8 cellular contexts compared by ENCODE assay signal in genomic region chr12:104740668-104741067, GRCh38.
A peak's percentile ranks its signal among the peaks of the same experiment; 100 is the strongest.
DNase-seq lines count a peak whose midpoint lies in the region; ATAC-seq and TF ChIP-seq lines count a peak whose summit lies in the region.

No MANE protein-coding gene starts in this region.

- peak; percentile 42 for TF ChIP-seq POLR2A in GM19193 (IDR thresholded peaks at IDR 0.05; ENCODE audit: extremely low read depth, insufficient read depth, insufficient read length)

- H3K4me3 Mint-ChIP-seq in activated naive CD8-positive, alpha-beta T cell treated with anti-CD3 and anti-CD28 coated beads, Interleukin-2, amount 10 ng/mL, durations not matched to agents 7 days and 5 days, result peak overlapping the region; percentile 77
- peak overlapping the region; percentile 29 for H3K4me3 Mint-ChIP-seq in stimulated activated naive CD8-positive, alpha-beta T cell treated with anti-CD3 and anti-CD28 coated beads, Interleukin-15, Interleukin-2, amounts not matched to agents 100 ng/mL and 50 ng/mL, for 24 hours

- POLR2A ChIA-PET in activated naive CD8-positive, alpha-beta T cell treated with anti-CD3 and anti-CD28 coated beads, Interleukin-2, amount 10 ng/mL, durations not matched to agents 7 days and 5 days (lab: Charles Lee), result interaction anchor here (0.9 kb wide), 1 partner anchor 20 kb away, joined by 4 read pairs; no protein-coding TSS in a partner anchor
- POLR2A ChIA-PET in RWPE1 (lab: Yijun Ruan, JAX; ENCODE audit: low non-redundant PET), result no interaction called here

- peak; percentile 68 for ATAC-seq in HG03135 (IDR thresholded peaks at IDR 0.05; ENCODE audit: unreplicated experiment)
- peak; percentile 82 for ATAC-seq in activated naive CD8-positive, alpha-beta T cell treated with anti-CD3 and anti-CD28 coated beads, Interleukin-2, amount 10 ng/mL, durations not matched to agents 7 days and 5 days (ENCODE audit: low read depth)

- H3K4me1 Mint-ChIP-seq in activated naive CD8-positive, alpha-beta T cell treated with anti-CD3 and anti-CD28 coated beads, Interleukin-2, amount 10 ng/mL, durations not matched to agents 7 days and 5 days, result peaks cover 61% of the 10 kb centered on the region
- peaks cover 70% of the 10 kb centered on the region for H3K4me1 Mint-ChIP-seq in stimulated activated naive CD8-positive, alpha-beta T cell treated with anti-CD3 and anti-CD28 coated beads, Interleukin-15, Interleukin-2, amounts not matched to agents 100 ng/mL and 50 ng/mL, for 24 hours (ENCODE audit: low read depth)

- H3K27me3 Mint-ChIP-seq in activated naive CD8-positive, alpha-beta T cell treated with anti-CD3 and anti-CD28 coated beads, Interleukin-2, amount 10 ng/mL, durations not matched to agents 7 days and 5 days, result peaks cover 2% of the 10 kb centered on the region
- H3K27me3 Mint-ChIP-seq in stimulated activated naive CD8-positive, alpha-beta T cell treated with anti-CD3 and anti-CD28 coated beads, Interleukin-15, Interleukin-2, amounts not matched to agents 100 ng/mL and 50 ng/mL, for 24 hours, result no peaks in the 10 kb centered on the region

- peak overlapping the region; percentile 92 for H3K27ac Mint-ChIP-seq in activated naive CD8-positive, alpha-beta T cell treated with anti-CD3 and anti-CD28 coated beads, Interleukin-2, amount 10 ng/mL, durations not matched to agents 7 days and 5 days
- peak overlapping the region; percentile 54 for H3K27ac Mint-ChIP-seq in stimulated activated naive CD8-positive, alpha-beta T cell treated with anti-CD3 and anti-CD28 coated beads, Interleukin-15, Interleukin-2, amounts not matched to agents 100 ng/mL and 50 ng/mL, for 24 hours

- DNase-seq in Ammon's horn (ENCODE audit: low spot score) (peak; percentile 80), NCI-H2081 treated with DMSO at 0.1 percent for 48 hours (lab: John Stamatoyannopoulos, UW) (no peak), RWPE1 (ENCODE audit: low spot score) (no peak), NCI-H1417 (lab: John Stamatoyannopoulos, UW) (no peak)
- DNase-seq in activated naive CD8-positive, alpha-beta T cell treated with anti-CD3 and anti-CD28 coated beads, Interleukin-2, amount 10 ng/mL, durations not matched to agents 7 days and 5 days, result no peak

- CTCF ChIA-PET in RWPE1 (lab: Yijun Ruan, JAX), result interaction anchor here (0.6 kb wide), 2 partner anchors 9 to 227 kb away, joined by 3 to 6 read pairs; no protein-coding TSS in a partner anchor

- H3K27ac ChIP-seq in RWPE1, result no peak overlapping the region

- TF ChIP-seq CTCF in RWPE1 (conservative IDR thresholded peaks at IDR 0.05; ENCODE audit: low read depth), result no peak

- H3K36me3 Mint-ChIP-seq in activated naive CD8-positive, alpha-beta T cell treated with anti-CD3 and anti-CD28 coated beads, Interleukin-2, amount 10 ng/mL, durations not matched to agents 7 days and 5 days, result peaks cover 23% of the 10 kb centered on the region
- no peaks in the 10 kb centered on the region for H3K36me3 Mint-ChIP-seq in stimulated activated naive CD8-positive, alpha-beta T cell treated with anti-CD3 and anti-CD28 coated beads, Interleukin-15, Interleukin-2, amounts not matched to agents 100 ng/mL and 50 ng/mL, for 24 hours (ENCODE audit: low read depth)

- no peaks in the 10 kb centered on the region for H3K9me3 Mint-ChIP-seq in activated naive CD8-positive, alpha-beta T cell treated with anti-CD3 and anti-CD28 coated beads, Interleukin-2, amount 10 ng/mL, durations not matched to agents 7 days and 5 days
- H3K9me3 Mint-ChIP-seq in stimulated activated naive CD8-positive, alpha-beta T cell treated with anti-CD3 and anti-CD28 coated beads, Interleukin-15, Interleukin-2, amounts not matched to agents 100 ng/mL and 50 ng/mL, for 24 hours, result no peaks in the 10 kb centered on the region
